17 cellular contexts compared by ENCODE assay signal in genomic region chr7:98329100-98329871, GRCh38. TPM values are rescaled to one million over a fixed set of nuclear protein-coding genes. Genes with fewer than 3 reads are reported as not detected.
A peak's percentile ranks its signal among the peaks of the same experiment; 100 is the strongest.
DNase-seq lines count a peak whose midpoint lies in the region; ATAC-seq and TF ChIP-seq lines count a peak whose summit lies in the region.
"Had no signal": no experiment of that assay in that cellular context is flagged by ENCODE, and none has a peak within 500 bp of the region (broad histone marks: within the 10 kb centered on the region; RNA-seq: fewer than 3 reads in every experiment).

No MANE protein-coding gene starts in this region.

- ATAC-seq in activated T-cell treated with anti-CD3 and anti-CD28 coated beads, Interleukin-2, amount 50 U/mL, for 4 hours: no peak
- ATAC-seq: mucosa of descending colon, pancreas had no signal

- H3K4me3 ChIP-seq in BLaER1 (0 out of 2 replicates have a peak overlapping the region, but pooled peaks have one; percentile 13), mammary epithelial cell (replicated peaks in 1 of 3; ENCODE audit: insufficient read depth in 1 of 3, low read depth in 2 of 3, low read length in 3 of 3) (no peak overlapping the region)
- H3K4me3 ChIP-seq: mucosa of descending colon, pancreas, PC-9 had no signal

- H3K9me3 ChIP-seq in BLaER1 (no peaks in the 10 kb centered on the region), mammary epithelial cell (replicated peaks; ENCODE audit: insufficient read depth, low read length) (no peaks in the 10 kb centered on the region)
- H3K9me3 ChIP-seq: mucosa of descending colon, pancreas had no signal

- H3K27ac Mint-ChIP-seq in nephron: peak overlapping the region; percentile 10 to 81 (median 18)
- H3K27ac Mint-ChIP-seq: CD8-positive, alpha-beta memory T cell had no signal

- H3K27ac ChIP-seq in BLaER1: peak overlapping the region; percentile 76
- H3K27ac ChIP-seq in mammary epithelial cell (ENCODE audit: insufficient read depth, low read depth, low read length): no peak overlapping the region
- H3K27ac ChIP-seq: pancreas, PC-9 had no signal

- peaks cover 23% of the 10 kb centered on the region for H3K36me3 Mint-ChIP-seq in nephron (ENCODE audit: low read depth)
- no peaks in the 10 kb centered on the region for H3K36me3 Mint-ChIP-seq in activated T-cell treated with anti-CD3 and anti-CD28 coated beads, Interleukin-2, amount 50 U/mL, for 4 hours (ENCODE audit: insufficient read depth)

- no peak for TF ChIP-seq CTCF in nephron (IDR thresholded peaks at IDR 0.05; ENCODE audit: unreplicated experiment in 3 of 3)
- TF ChIP-seq CTCF in mammary epithelial cell (conservative IDR thresholded peaks at IDR 0.05 in 1 of 2, IDR thresholded peaks at IDR 0.05 in 1 of 2; ENCODE audit: extremely low read depth in 1 of 2, insufficient read depth in 1 of 2, low read depth in 1 of 2, low read length in 2 of 2): no peak

- H3K4me2 ChIP-seq in BLaER1 (peak overlapping the region; percentile 74), mammary epithelial cell (ENCODE audit: insufficient read depth, low read depth, low read length) (no peak overlapping the region)
- H3K4me2 ChIP-seq: PC-9 had no signal

- DNase-seq in SK-MEL-5 (ENCODE audit: low read depth, low spot score): peak; percentile 39
- peak; percentile 50 for DNase-seq in glomerular visceral epithelial cell (ENCODE audit: extremely low spot score)
- DNase-seq in mammary epithelial cell: no peak
- no peak for DNase-seq in NCI-H510A (lab: John Stamatoyannopoulos, UW)
- no peak for DNase-seq in stimulated activated CD4-positive, alpha-beta T cell treated with anti-CD3 and anti-CD28 coated beads, Interleukin-12 subunit alpha, Interleukin-12 subunit beta, amount 100 ng/mL, for 4 hours
- no peak for DNase-seq in activated T-cell treated with anti-CD3 and anti-CD28 coated beads, Interleukin-2, amount 50 U/mL, for 4 hours
- DNase-seq: activated gamma-delta T cell; CD8-positive, alpha-beta memory T cell; MM.1S; mucosa of descending colon; NCI-H187 treated with DMSO at 0.1 percent for 48 hours; NCI-H526 treated with DMSO at 0.1 percent for 48 hours; pancreas; PC-9; SW 1271 had no signal

- H4K20me1 ChIP-seq in BLaER1: no peaks in the 10 kb centered on the region
- H4K20me1 ChIP-seq in mammary epithelial cell (ENCODE audit: insufficient read depth, low read length): no peaks in the 10 kb centered on the region

- H3K36me3 ChIP-seq in BLaER1 (no peaks in the 10 kb centered on the region; the same call in 1 of the 2 replicates), mammary epithelial cell (ENCODE audit: insufficient read depth, low read length) (no peaks in the 10 kb centered on the region)
- H3K36me3 ChIP-seq: pancreas had no signal

- CTCF ChIA-PET in mammary epithelial cell (lab: Charles Lee; ENCODE audit: low non-redundant PET): no interaction called here

- BruUV-seq in mammary epithelial cell (replicated peaks; lab: Mats Ljungman, UMichigan): no TSS peak

- WGBS in mammary epithelial cell (ENCODE audit: low coverage, missing lambda C conversion rate): over 99% methylated on average over 15 of the region's 15 CpGs

- peaks cover 75% of the 10 kb centered on the region for H3K79me2 ChIP-seq in mammary epithelial cell (ENCODE audit: insufficient read depth, low read length)

- intact Hi-C loops in mammary epithelial cell (cut with micrococcal nuclease): no loop called here

- H2AFZ ChIP-seq in mammary epithelial cell (ENCODE audit: low read depth, low read length): no peak overlapping the region
- H2AFZ ChIP-seq: PC-9 had no signal

- no peak overlapping the region for H3K4me3 Mint-ChIP-seq in nephron
- H3K4me3 Mint-ChIP-seq in activated T-cell treated with anti-CD3 and anti-CD28 coated beads, Interleukin-2, amount 50 U/mL, for 4 hours: no peak overlapping the region
- H3K4me3 Mint-ChIP-seq: CD8-positive, alpha-beta memory T cell had no signal

- dilution Hi-C loops in mammary epithelial cell (cut with HindIII; ENCODE audit: low sequenced_read_pairs): no loop called here

- H3K4me1 Mint-ChIP-seq in nephron: peaks cover 14% of the 10 kb centered on the region
- H3K4me1 Mint-ChIP-seq in activated T-cell treated with anti-CD3 and anti-CD28 coated beads, Interleukin-2, amount 50 U/mL, for 4 hours (ENCODE audit: low read depth): no peaks in the 10 kb centered on the region
- H3K4me1 Mint-ChIP-seq: CD8-positive, alpha-beta memory T cell had no signal

- H3K9me3 Mint-ChIP-seq in nephron: peaks cover 16% of the 10 kb centered on the region
- no peaks in the 10 kb centered on the region for H3K9me3 Mint-ChIP-seq in activated T-cell treated with anti-CD3 and anti-CD28 coated beads, Interleukin-2, amount 50 U/mL, for 4 hours

- in situ Hi-C loops in SK-MEL-5 (cut with HindIII; ENCODE audit: low pct_unique_long_range_greater_than_20kb, low sequenced_read_pairs) (no loop called here), mammary epithelial cell (cut with MboI; ENCODE audit: low sequenced_read_pairs in 2 of 2) (no loop called here)

- H3K27me3 Mint-ChIP-seq in nephron (ENCODE audit: low read depth): peaks cover 6% of the 10 kb centered on the region
- no peaks in the 10 kb centered on the region for H3K27me3 Mint-ChIP-seq in activated T-cell treated with anti-CD3 and anti-CD28 coated beads, Interleukin-2, amount 50 U/mL, for 4 hours (ENCODE audit: low read depth)

- H3K27me3 ChIP-seq in BLaER1 (no peaks in the 10 kb centered on the region), mammary epithelial cell (ENCODE audit: insufficient read depth, low read length) (no peaks in the 10 kb centered on the region)
- H3K27me3 ChIP-seq: pancreas had no signal

- H3K4me1 ChIP-seq in BLaER1 (peaks cover 23% of the 10 kb centered on the region), mammary epithelial cell (ENCODE audit: insufficient read depth, low read length) (no peaks in the 10 kb centered on the region)
- H3K4me1 ChIP-seq: pancreas had no signal

- H3K9ac ChIP-seq in BLaER1 (peak overlapping the region; percentile 48), mammary epithelial cell (ENCODE audit: insufficient read depth, low read length) (no peak overlapping the region)

RNA-seq across cellular contexts. Expression of gene BRI3, which starts 47.8 kb away (rescaled TPM):
- total RNA-seq in SK-MEL-5 (2014; rRNA removed; shearing (Covaris generic)): 126 and 184 TPM in 2 replicates
- 112 and 129 TPM in 2 replicates for polyA plus RNA-seq in SK-MEL-5 (2015; cell fraction: cytosol; rRNA removed)
- polyA plus RNA-seq in SK-MEL-5 (2015; cell fraction: nucleus; rRNA removed): 33.0 and 33.4 TPM in 2 replicates
- 100 to 1,000 TPM in 1 of 2 donors, 10 to 100 TPM in 1; 24.5 to 158 TPM for total RNA-seq in mammary epithelial cell
- 43.1 TPM for polyA plus RNA-seq in mammary epithelial cell
- 113 TPM for polyA minus RNA-seq in mammary epithelial cell
- 10 to 100 TPM; 46.4 to 58.1 (median 51.1) TPM for total RNA-seq in activated T-cell treated with anti-CD3 and anti-CD28 coated beads, Interleukin-2, amount 50 U/mL, for 4 hours

Comparison
In these comparisons a context has a peak if more than half of its experiments do, and no peak if none do; other contexts are left out.
1. DNase-seq: peak in SK-MEL-5 (single experiment) and glomerular visceral epithelial cell (single experiment); none in mammary epithelial cell (single experiment), NCI-H510A (single experiment), stimulated activated CD4-positive, alpha-beta T cell treated with anti-CD3 and anti-CD28 coated beads, Interleukin-12 subunit alpha, Interleukin-12 subunit beta, amount 100 ng/mL, for 4 hours (single experiment) and activated T-cell treated with anti-CD3 and anti-CD28 coated beads, Interleukin-2, amount 50 U/mL, for 4 hours (single experiment).